Comparison of ENCODE assay signal across 17 cellular contexts in the genomic region with DNA sequence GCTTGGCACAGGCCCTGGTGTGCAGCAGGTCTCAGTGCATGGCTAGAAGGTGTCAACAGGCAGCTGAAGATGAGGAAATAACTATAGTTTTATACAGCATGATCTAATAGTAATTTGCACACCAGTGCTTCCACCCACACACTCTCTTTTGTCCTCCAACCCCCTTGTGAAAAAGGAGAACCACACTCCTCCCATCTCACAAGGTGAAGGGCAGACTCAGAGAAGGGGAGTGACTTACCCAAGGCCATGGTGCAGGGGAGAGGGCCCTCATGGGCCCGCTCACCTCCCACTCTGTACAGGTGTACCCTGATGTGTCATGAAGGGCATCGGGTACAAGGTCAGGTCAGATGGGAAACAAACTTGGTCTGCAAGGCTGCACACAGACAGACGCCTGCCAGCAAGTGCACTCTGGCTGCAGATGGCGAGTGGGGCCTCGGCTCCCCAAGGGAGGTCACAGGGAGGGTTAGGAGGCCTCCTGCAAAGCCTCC.
"Had no signal": no experiment of that assay in that cellular context is flagged by ENCODE, and none has a peak within 500 bp of the region (broad histone marks: within the 10 kb centered on the region; RNA-seq: fewer than 3 reads in every experiment).

No MANE protein-coding gene starts in this region.

- H3K36me3 ChIP-seq: uterus had no signal

- H3K4me3 ChIP-seq: body of pancreas, gastrocnemius medialis, lung, psoas muscle, uterus had no signal

- H3K9me3 ChIP-seq: body of pancreas, gastrocnemius medialis, psoas muscle, uterus had no signal

- H3K27me3 Mint-ChIP-seq: activated naive CD4-positive, alpha-beta T cell treated with anti-CD3 and anti-CD28 coated beads, Interleukin-2, amount 50 U/mL, for 24 hours; naive thymus-derived CD4-positive, alpha-beta T cell had no signal

- ATAC-seq: activated CD8-positive, alpha-beta T cell treated with anti-CD3 and anti-CD28 coated beads, Interleukin-2, amount 10 ng/mL, durations not matched to agents 7 days and 5 days; body of pancreas; gastrocnemius medialis; naive thymus-derived CD4-positive, alpha-beta T cell; psoas muscle had no signal

- DNase-seq: activated CD4-positive, alpha-beta T cell treated with anti-CD3 and anti-CD28 coated beads for 1 hour; activated CD8-positive, alpha-beta T cell treated with anti-CD3 and anti-CD28 coated beads, Interleukin-2, amount 10 ng/mL, durations not matched to agents 7 days and 5 days; activated effector memory CD4-positive, alpha-beta T cell treated with Interleukin-2 at 50 U/mL for 16 hours; amniotic stem cell; body of pancreas; central memory CD4-positive, alpha-beta T cell; effector memory CD4-positive, alpha-beta T cell; gastrocnemius medialis; naive thymus-derived CD4-positive, alpha-beta T cell; nucleus accumbens; psoas muscle; stimulated activated CD4-positive, alpha-beta T cell treated with anti-CD3 and anti-CD28 coated beads, Interleukin-15, amount 100 ng/mL, for 24 hours; stimulated activated CD4-positive, alpha-beta T cell treated with anti-CD3 and anti-CD28 coated beads, Interleukin-4, amount 100 ng/mL, for 4 hours; uterus had no signal

- H3K9me3 Mint-ChIP-seq: activated naive CD4-positive, alpha-beta T cell treated with anti-CD3 and anti-CD28 coated beads, Interleukin-2, amount 50 U/mL, for 24 hours; naive thymus-derived CD4-positive, alpha-beta T cell had no signal

- H3K4me3 Mint-ChIP-seq: activated CD8-positive, alpha-beta T cell treated with anti-CD3 and anti-CD28 coated beads, Interleukin-2, amount 10 ng/mL, durations not matched to agents 7 days and 5 days; activated naive CD4-positive, alpha-beta T cell treated with anti-CD3 and anti-CD28 coated beads, Interleukin-2, amount 50 U/mL, for 24 hours; naive thymus-derived CD4-positive, alpha-beta T cell had no signal

- H3K27me3 ChIP-seq: body of pancreas, gastrocnemius medialis, uterus had no signal

- H3K27ac ChIP-seq: body of pancreas, epithelial cell of prostate, gastrocnemius medialis, psoas muscle, uterus had no signal

- H3K27ac Mint-ChIP-seq: activated CD8-positive, alpha-beta T cell treated with anti-CD3 and anti-CD28 coated beads, Interleukin-2, amount 10 ng/mL, durations not matched to agents 7 days and 5 days; activated naive CD4-positive, alpha-beta T cell treated with anti-CD3 and anti-CD28 coated beads, Interleukin-2, amount 50 U/mL, for 24 hours had no signal
